1 cellular context compared by ENCODE assay signal in the genomic region with DNA sequence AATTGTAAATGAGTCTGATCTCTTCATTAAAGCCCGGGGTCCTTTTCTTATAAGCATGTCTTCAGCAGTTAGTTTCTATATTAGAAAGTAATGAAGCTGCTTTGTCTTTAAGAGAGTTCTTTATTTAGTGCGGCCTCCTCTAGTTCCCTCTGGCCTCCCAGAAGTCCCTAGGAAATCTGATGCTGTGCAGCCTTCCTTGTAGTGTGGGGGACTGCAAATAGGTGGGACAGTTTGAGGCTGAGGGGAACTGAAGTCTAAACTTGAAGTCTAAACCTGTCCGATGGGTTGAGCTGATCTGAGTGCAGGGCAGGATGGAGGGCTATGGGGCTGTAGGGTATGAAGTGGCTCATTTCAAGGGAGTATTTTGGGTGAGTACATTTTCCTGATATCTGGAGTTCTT.
TF ChIP-seq lines count a peak whose summit lies in the region.

No MANE protein-coding gene starts in this region.

TF ChIP-seq in H1, 55 proteins besides CTCF, POLR2A, EP300 and RAD21 (continued from another document):
- TF ChIP-seq KDM1A (IDR thresholded peaks at IDR 0.05; ENCODE audit: borderline replicate concordance, low read length) = no peak
